Comparison of ENCODE assay signal across 17 cellular contexts in genomic region chr5:147685991-147686390, GRCh38.
DNase-seq lines count a peak whose midpoint lies in the region; TF ChIP-seq lines count a peak whose summit lies in the region.
"Had no signal": no experiment of that assay in that cellular context is flagged by ENCODE, and none has a peak within 500 bp of the region (broad histone marks: within the 10 kb centered on the region; RNA-seq: fewer than 3 reads in every experiment).

No MANE protein-coding gene starts in this region.

- TF ChIP-seq CTCF in A673 (conservative IDR thresholded peaks at IDR 0.05; ENCODE audit: low read depth, low read length): no peak
- TF ChIP-seq CTCF in epithelial cell of esophagus (IDR thresholded peaks at IDR 0.05; ENCODE audit: insufficient read depth, low read depth, low read length, missing control alignments): no peak
- TF ChIP-seq CTCF in BE2C (IDR thresholded peaks at IDR 0.05; ENCODE audit: low read depth, low read length): no peak

- POLR2A ChIA-PET in A673 (lab: Charles Lee; ENCODE audit: low non-redundant PET): no interaction called here

- no peak overlapping the region for H3K18ac ChIP-seq in neuronal stem cell (ENCODE audit: low read length)

- H2BK15ac ChIP-seq in neuronal stem cell (ENCODE audit: low read length): no peak overlapping the region

- no peak overlapping the region for H3K9ac ChIP-seq in neuronal stem cell (ENCODE audit: low read depth, low read length, poor library complexity)

- no peak overlapping the region for H2BK5ac ChIP-seq in neuronal stem cell (ENCODE audit: low read length)

- H3K27me3 ChIP-seq in A673 (replicated peaks; ENCODE audit: insufficient read depth, low read depth, low read length, poor library complexity): no peaks in the 10 kb centered on the region
- H3K27me3 ChIP-seq in HAP-1 (ENCODE audit: low read depth): 0 out of 2 replicates have a peak, but pooled peaks cover 4% of the 10 kb centered on the region
- no peaks in the 10 kb centered on the region for H3K27me3 ChIP-seq in neuronal stem cell (ENCODE audit: control insufficient read depth in 3 of 3, insufficient read depth in 3 of 3, low read depth in 1 of 3, low read length in 3 of 3)
- H3K27me3 ChIP-seq in BE2C: no peaks in the 10 kb centered on the region
- H3K27me3 ChIP-seq: dorsolateral prefrontal cortex had no signal

- no peak overlapping the region for H4K91ac ChIP-seq in neuronal stem cell (ENCODE audit: low read depth, low read length, poor library complexity)

- peaks cover 61% of the 10 kb centered on the region for H3K4me1 ChIP-seq in A673 (ENCODE audit: insufficient read depth, low read length, poor library complexity, severe bottlenecking)
- no peaks in the 10 kb centered on the region for H3K4me1 ChIP-seq in HAP-1
- peaks cover 0 to 4% of the 10 kb centered on the region in 2 donors for H3K4me1 ChIP-seq in neuronal stem cell (ENCODE audit: control insufficient read depth in 2 of 2, insufficient read depth in 1 of 2, low read depth in 1 of 2, low read length in 2 of 2)
- peaks cover 10% of the 10 kb centered on the region for H3K4me1 ChIP-seq in BE2C

- in situ Hi-C loops in HAP-1 (cut with MboI; ENCODE audit: low sequenced_read_pairs): no loop called here

- H3K4me3 ChIP-seq in A673 (ENCODE audit: low read depth, low read length, poor library complexity, severe bottlenecking) (no peak overlapping the region), epithelial cell of esophagus (ENCODE audit: low read length) (no peak overlapping the region), HAP-1 (no peak overlapping the region), neuronal stem cell (ENCODE audit: low read length in 2 of 2) (no peak overlapping the region), BE2C (ENCODE audit: low read depth, low read length) (no peak overlapping the region)
- H3K4me3 ChIP-seq: dorsolateral prefrontal cortex, skin epidermis had no signal

- no peaks in the 10 kb centered on the region for H3K9me3 ChIP-seq in A673 (ENCODE audit: low read depth, low read length, poor library complexity, severe bottlenecking)
- no peaks in the 10 kb centered on the region for H3K9me3 ChIP-seq in HAP-1
- no peaks in the 10 kb centered on the region for H3K9me3 ChIP-seq in neuronal stem cell (replicated peaks in 1 of 2; ENCODE audit: control insufficient read depth in 2 of 2, insufficient read depth in 1 of 2, low read depth in 1 of 2, low read length in 2 of 2)
- no peaks in the 10 kb centered on the region for H3K9me3 ChIP-seq in BE2C

- CTCF ChIA-PET in A673 (lab: Charles Lee): no interaction called here

- H3K14ac ChIP-seq in neuronal stem cell (ENCODE audit: low read length): no peak overlapping the region

- no peaks in the 10 kb centered on the region for H3K79me1 ChIP-seq in neuronal stem cell (ENCODE audit: low read depth, low read length)

- WGBS in neuronal stem cell (ENCODE audit: extremely low coverage in 2 of 2, insufficient read length in 2 of 2, insufficient replicate concordance in 1 of 2), 2 donors: no CpG with 5 or more reads among the region's 3 CpGs

- H3K4ac ChIP-seq in neuronal stem cell (ENCODE audit: low read length): no peak overlapping the region

- intact Hi-C loops in A673 (cut with micrococcal nuclease; ENCODE audit: unreplicated experiment): no loop called here

- no peak overlapping the region for H2BK120ac ChIP-seq in neuronal stem cell (ENCODE audit: low read depth, low read length)

- DNase-seq in A673 (ENCODE audit: low spot score) (peak; percentile 58), NCI-H446 treated with DMSO at 0.1 percent for 48 hours (lab: John Stamatoyannopoulos, UW) (peak; percentile 29), epithelial cell of esophagus (ENCODE audit: low read depth) (peak; percentile 67), kidney tubule cell (ENCODE audit: low spot score) (peak; percentile 45), NCI-H2227 treated with DMSO at 0.1 percent for 48 hours (lab: John Stamatoyannopoulos, UW) (no peak), HAP-1 (ENCODE audit: low spot score in 2 of 2) (no peak), neuronal stem cell (ENCODE audit: low spot score) (no peak), BE2C (no peak)
- DNase-seq: activated CD4-positive, alpha-beta T cell treated with anti-CD3 and anti-CD28 coated beads, Interleukin-2, amount 10 ng/mL, durations not matched to agents 24 days and 14 days; DMS 273 treated with DMSO at 0.1 percent for 48 hours; H9; mesendoderm; NCI-H146; posterior cingulate gyrus; stimulated activated CD4-positive, alpha-beta T cell treated with anti-CD3 and anti-CD28 coated beads, Interleukin-4, amount 100 ng/mL, for 1 hour had no signal

- H3K36me3 ChIP-seq in A673 (ENCODE audit: insufficient read depth, low read length, poor library complexity, severe bottlenecking) (no peaks in the 10 kb centered on the region), HAP-1 (replicated peaks) (no peaks in the 10 kb centered on the region), neuronal stem cell (replicated peaks in 1 of 2; ENCODE audit: control insufficient read depth in 2 of 2, insufficient read depth in 2 of 2, low read length in 2 of 2) (no peaks in the 10 kb centered on the region), BE2C (no peaks in the 10 kb centered on the region)

- H3K27ac ChIP-seq in A673 (ENCODE audit: low read depth, low read length, poor library complexity, severe bottlenecking) (no peak overlapping the region), neuronal stem cell (replicated peaks; ENCODE audit: low read length) (no peak overlapping the region)
- H3K27ac ChIP-seq: skin epidermis had no signal

- BruUV-seq in A673 (replicated peaks; lab: Mats Ljungman, UMichigan): no TSS peak

- no peak overlapping the region for H2AFZ ChIP-seq in neuronal stem cell (ENCODE audit: low read length)

- no peak overlapping the region for H3K23ac ChIP-seq in neuronal stem cell (ENCODE audit: low read depth, low read length, poor library complexity)

- H2AK5ac ChIP-seq in neuronal stem cell (ENCODE audit: low read depth, low read length): no peak overlapping the region

- no peak overlapping the region for H4K8ac ChIP-seq in neuronal stem cell (ENCODE audit: low read depth, low read length)

- no peak overlapping the region for H3K4me2 ChIP-seq in neuronal stem cell (ENCODE audit: insufficient read depth, low read length, poor library complexity, severe bottlenecking)

- no peak overlapping the region for H2BK12ac ChIP-seq in neuronal stem cell (ENCODE audit: low read length)

Comparison
In these comparisons a context has a peak if more than half of its experiments do, and no peak if none do; other contexts are left out.
1. DNase-seq: peak in A673 (single experiment), NCI-H446 treated with DMSO at 0.1 percent for 48 hours (single experiment), epithelial cell of esophagus (single experiment) and kidney tubule cell (single experiment); none in NCI-H2227 treated with DMSO at 0.1 percent for 48 hours (single experiment), HAP-1 (0 of 2), neuronal stem cell (single experiment) and BE2C (single experiment).